8 cellular contexts compared by ENCODE assay signal in the genomic region with DNA sequence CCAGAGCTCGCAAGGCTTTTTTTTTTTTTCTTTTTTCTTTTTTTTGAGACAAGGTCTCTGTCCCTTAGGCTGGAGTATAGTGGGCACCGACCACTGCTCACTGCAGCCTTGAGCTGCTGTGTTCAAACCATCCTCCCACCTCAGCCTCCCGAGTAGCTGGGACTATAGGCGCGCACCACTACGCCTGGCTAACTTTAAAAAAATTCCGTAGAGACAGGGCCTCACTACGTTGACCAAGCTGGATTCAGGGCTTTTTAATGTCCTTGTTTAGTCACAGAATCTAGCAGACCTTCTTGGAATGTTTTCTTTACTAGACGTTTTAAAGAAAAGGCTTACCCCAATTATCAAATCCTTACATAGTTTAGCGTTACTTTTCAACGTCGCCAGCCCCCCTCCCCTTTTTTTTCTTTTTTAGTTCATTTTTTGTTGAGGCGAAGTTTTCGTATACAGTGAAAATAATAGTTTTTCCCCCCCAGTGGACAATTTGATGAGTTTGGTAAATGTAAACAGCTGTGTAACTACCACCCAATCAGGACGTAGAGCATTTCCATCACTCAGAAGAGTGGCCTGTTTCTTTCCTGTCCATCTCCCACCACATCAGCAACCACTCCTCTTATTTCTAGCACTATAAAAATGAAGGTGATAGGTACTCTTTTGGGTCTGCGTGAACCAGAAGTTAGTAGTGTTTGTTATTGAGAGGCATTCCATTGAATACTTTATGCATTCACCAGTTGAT. TPM values are rescaled to one million over a fixed set of nuclear protein-coding genes. Genes with fewer than 3 reads are reported as not detected.
DNase-seq lines count a peak whose midpoint lies in the region; ATAC-seq and TF ChIP-seq lines count a peak whose summit lies in the region.

No MANE protein-coding gene starts in this region.

- H3K4me3 Mint-ChIP-seq in CD14-positive monocyte (peak overlapping the region; percentile 91 to 99), immature natural killer cell (peak overlapping the region; percentile 89 to 97 (median 93))
- H3K4me3 Mint-ChIP-seq in activated CD4-positive, alpha-beta memory T cell treated with anti-CD3 and anti-CD28 coated beads, Interleukin-2, amount 10 ng/mL, durations not matched to agents 7 days and 5 days: peak overlapping the region; percentile 77

- TF ChIP-seq RAD21 in HCT116 (IDR thresholded peaks at IDR 0.05; ENCODE audit: low read depth): no peak

- H3K27ac ChIP-seq in HCT116 (ENCODE audit: low read depth, low read length) (peak overlapping the region; percentile 21; the same call in 1 of the 2 replicates), thymus (ENCODE audit: low read depth) (peak overlapping the region; percentile 3)

- intact Hi-C loops in CD14-positive monocyte (cut with micrococcal nuclease) (no loop called here), HCT116 (cut with micrococcal nuclease) (no loop called here)

- peaks cover 39% of the 10 kb centered on the region for H3K79me2 ChIP-seq in HCT116 (ENCODE audit: insufficient read depth, low read length)

- H3K27me3 Mint-ChIP-seq in CD14-positive monocyte (ENCODE audit: low read depth in 3 of 3) (peaks cover 0 to 2% (median 1%) of the 10 kb centered on the region in 3 donors), immature natural killer cell (ENCODE audit: low read depth in 3 of 3) (peaks cover 0 to 4% (median 2%) of the 10 kb centered on the region in 3 donors)
- peaks cover 4% of the 10 kb centered on the region for H3K27me3 Mint-ChIP-seq in activated CD4-positive, alpha-beta memory T cell treated with anti-CD3 and anti-CD28 coated beads, Interleukin-2, amount 10 ng/mL, durations not matched to agents 7 days and 5 days

- WGBS in thymus: 61% methylated on average over 16 of the region's 16 CpGs

- TF ChIP-seq POLR2A in HCT116 (IDR thresholded peaks at IDR 0.05; ENCODE audit: borderline replicate concordance, extremely low read depth, insufficient read depth, insufficient read length): no peak

- H4K20me1 ChIP-seq in HCT116 (ENCODE audit: insufficient read depth): no peaks in the 10 kb centered on the region

- peaks cover 8 to 20% of the 10 kb centered on the region in 2 experiments for H3K4me1 ChIP-seq in HCT116 (ENCODE audit: control insufficient read depth in 1 of 2, insufficient read depth in 2 of 2, low read length in 2 of 2)
- peaks cover 6% of the 10 kb centered on the region for H3K4me1 ChIP-seq in thymus (ENCODE audit: control insufficient read depth, insufficient read depth, low read length)

- H3K4me2 ChIP-seq in HCT116 (ENCODE audit: low read length): peak overlapping the region; percentile 81

- POLR2A ChIA-PET in HCT116 (lab: Charles Lee): interaction anchor here (0.7 to 1.4 kb wide), 3 partner anchors 84 to 1917 kb away, joined by 3 read pairs; a partner anchor contains a TSS
- POLR2A ChIA-PET in activated CD4-positive, alpha-beta memory T cell treated with anti-CD3 and anti-CD28 coated beads, Interleukin-2, amount 10 ng/mL, durations not matched to agents 7 days and 5 days (lab: Charles Lee): interaction anchor here (0.6 to 3.3 kb wide), 21 partner anchors 8 to 383 kb away, joined by 3 to 34 read pairs (median 5); a partner anchor contains a TSS

- H3K4me1 Mint-ChIP-seq in CD14-positive monocyte: peaks cover 28% of the 10 kb centered on the region
- peaks cover 35% of the 10 kb centered on the region for H3K4me1 Mint-ChIP-seq in activated CD4-positive, alpha-beta memory T cell treated with anti-CD3 and anti-CD28 coated beads, Interleukin-2, amount 10 ng/mL, durations not matched to agents 7 days and 5 days
- H3K4me1 Mint-ChIP-seq in immature natural killer cell: peaks cover 13 to 26% of the 10 kb centered on the region in 2 donors

- H3K9me3 ChIP-seq in HCT116 (ENCODE audit: control insufficient read depth in 1 of 2, insufficient read depth in 1 of 2, low read depth in 1 of 2, low read length in 2 of 2): no peaks in the 10 kb centered on the region
- no peaks in the 10 kb centered on the region for H3K9me3 ChIP-seq in thymus (ENCODE audit: control insufficient read depth)

- H2AFZ ChIP-seq in HCT116 (ENCODE audit: low read depth, low read length, poor library complexity, severe bottlenecking): peak overlapping the region; percentile 42

- RAD21 ChIA-PET in HCT116 (lab: Charles Lee; ENCODE audit: low non-redundant PET in 1 of 2, low total read pairs in 2 of 2, uncharacterized antibody in 2 of 2, unreplicated experiment in 2 of 2): interaction anchor here in 1 of 2 experiments (0.7 to 0.8 kb wide), 2 partner anchors 57 to 102 kb away, joined by 4 to 6 read pairs; no protein-coding TSS in a partner anchor

- DNase-seq in CD14-positive monocyte (ENCODE audit: low spot score) (no peak), HCT116 (ENCODE audit: low read depth, low spot score) (no peak), immature natural killer cell (no peak), DMS153 (lab: John Stamatoyannopoulos, UW) (no peak)
- DNase-seq in activated CD4-positive, alpha-beta memory T cell treated with anti-CD3 and anti-CD28 coated beads, Interleukin-2, amount 10 ng/mL, durations not matched to agents 7 days and 5 days: no peak
- no peak for DNase-seq in stimulated activated CD4-positive, alpha-beta T cell treated with anti-CD3 and anti-CD28 coated beads, Interleukin-15, amount 100 ng/mL, for 24 hours

- no peaks in the 10 kb centered on the region for H3K9me2 ChIP-seq in HCT116 (ENCODE audit: insufficient read depth)

- H3K36me3 Mint-ChIP-seq in CD14-positive monocyte: peaks cover 2 to 9% of the 10 kb centered on the region in 2 donors
- peaks cover 21% of the 10 kb centered on the region for H3K36me3 Mint-ChIP-seq in activated CD4-positive, alpha-beta memory T cell treated with anti-CD3 and anti-CD28 coated beads, Interleukin-2, amount 10 ng/mL, durations not matched to agents 7 days and 5 days (ENCODE audit: low read depth)
- no peaks in the 10 kb centered on the region for H3K36me3 Mint-ChIP-seq in immature natural killer cell

- TSS peak; percentile 97 for BruUV-seq in HCT116 (replicated peaks; lab: Mats Ljungman, UMichigan)

- H3K9ac ChIP-seq in HCT116 (ENCODE audit: low read length): peak overlapping the region; percentile 92; the same call in 1 of the 2 replicates

- CTCF ChIA-PET in HCT116 (lab: Charles Lee): interaction anchor here (1.0 kb wide), 1 partner anchor 31 kb away, joined by 3 read pairs; no protein-coding TSS in a partner anchor
- CTCF ChIA-PET in activated CD4-positive, alpha-beta memory T cell treated with anti-CD3 and anti-CD28 coated beads, Interleukin-2, amount 10 ng/mL, durations not matched to agents 7 days and 5 days (lab: Charles Lee): interaction anchor here (0.7 to 3.0 kb wide), 9 partner anchors 9 to 384 kb away, joined by 3 to 16 read pairs (median 5); a partner anchor contains a TSS

- ATAC-seq in HCT116 (peak; percentile 62), GM19452 (IDR thresholded peaks at IDR 0.05; ENCODE audit: unreplicated experiment) (no peak)

- no peak for TF ChIP-seq CTCF in CD14-positive monocyte (IDR thresholded peaks at IDR 0.05)
- no peak for TF ChIP-seq CTCF in HCT116 (IDR thresholded peaks at IDR 0.05 in 2 of 3, conservative IDR thresholded peaks at IDR 0.05 in 1 of 3; ENCODE audit: borderline replicate concordance in 1 of 3, insufficient read depth in 1 of 3, low read depth in 2 of 3, low read length in 2 of 3)

- peak overlapping the region in 4 of 7 donors; percentile 75 to 81 (median 79) for H3K27ac Mint-ChIP-seq in CD14-positive monocyte
- peak overlapping the region; percentile 44 for H3K27ac Mint-ChIP-seq in activated CD4-positive, alpha-beta memory T cell treated with anti-CD3 and anti-CD28 coated beads, Interleukin-2, amount 10 ng/mL, durations not matched to agents 7 days and 5 days
- peak overlapping the region in 5 of 6 donors; percentile 40 to 82 (median 66) for H3K27ac Mint-ChIP-seq in immature natural killer cell

- H3K9me3 Mint-ChIP-seq in CD14-positive monocyte: no peaks in the 10 kb centered on the region
- H3K9me3 Mint-ChIP-seq in activated CD4-positive, alpha-beta memory T cell treated with anti-CD3 and anti-CD28 coated beads, Interleukin-2, amount 10 ng/mL, durations not matched to agents 7 days and 5 days: no peaks in the 10 kb centered on the region
- no peaks in the 10 kb centered on the region for H3K9me3 Mint-ChIP-seq in immature natural killer cell

- peaks cover 3 to 6% of the 10 kb centered on the region in 2 experiments; a peak in 1 of 4 replicates for H3K36me3 ChIP-seq in HCT116 (ENCODE audit: control insufficient read depth in 1 of 2, insufficient read depth in 2 of 2, low read length in 2 of 2)
- H3K36me3 ChIP-seq in thymus (ENCODE audit: control insufficient read depth, insufficient read depth): no peaks in the 10 kb centered on the region

- no peaks in the 10 kb centered on the region for H3K27me3 ChIP-seq in HCT116 (ENCODE audit: insufficient read depth, low read length)
- H3K27me3 ChIP-seq in thymus (ENCODE audit: control insufficient read depth, insufficient read depth): no peaks in the 10 kb centered on the region

- H3K4me3 ChIP-seq in HCT116 (replicated peaks in 1 of 2; ENCODE audit: low read depth in 1 of 2, low read length in 2 of 2): peak overlapping the region; percentile 97
- peak overlapping the region; percentile 60 for H3K4me3 ChIP-seq in thymus (ENCODE audit: low read length)

TF ChIP-seq in HCT116, 20 proteins besides CTCF, POLR2A, EP300 and RAD21:
- TF ChIP-seq EZH2 (IDR thresholded peaks at IDR 0.05) (no peak), EZH2phosphoT487 (IDR thresholded peaks at IDR 0.05; ENCODE audit: borderline replicate concordance) (no peak), TCF7L2 (IDR thresholded peaks at IDR 0.05; ENCODE audit: borderline replicate concordance, extremely low read depth, insufficient read depth, insufficient read length) (no peak), YY1 (IDR thresholded peaks at IDR 0.05; ENCODE audit: extremely low read depth, insufficient replicate concordance, low read depth, low read length) (no peak), ELF1 (IDR thresholded peaks at IDR 0.05; ENCODE audit: borderline replicate concordance, low read depth) (no peak), SIN3A (IDR thresholded peaks at IDR 0.05; ENCODE audit: low read depth) (no peak)
- TF ChIP-seq, protein P1, sequence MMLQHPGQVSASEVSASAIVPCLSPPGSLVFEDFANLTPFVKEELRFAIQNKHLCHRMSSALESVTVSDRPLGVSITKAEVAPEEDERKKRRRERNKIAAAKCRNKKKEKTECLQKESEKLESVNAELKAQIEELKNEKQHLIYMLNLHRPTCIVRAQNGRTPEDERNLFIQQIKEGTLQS (IDR thresholded peaks at IDR 0.05): no peak

RNA-seq across cellular contexts. Expression of a gene that starts 0.7 kb away (rescaled TPM):
- polyA plus RNA-seq in CD14-positive monocyte (under 1 TPM in 1 of 2 donors, not detected in 1; 0.23 TPM), immature natural killer cell (under 1 TPM in 2 of 3 donors, not detected in 1; 0.42 to 0.72 TPM), thymus (3.0 TPM)
- total RNA-seq in HCT116 (2021; ENCODE audit: unreplicated experiment): 72.8 TPM
- polyA plus RNA-seq in HCT116 (2012): 18.7 and 28.9 TPM in 2 replicates
- 10 to 100 TPM; 89.7 to 95.8 TPM for total RNA-seq in activated CD4-positive, alpha-beta memory T cell treated with anti-CD3 and anti-CD28 coated beads, Interleukin-2, amount 10 ng/mL, durations not matched to agents 7 days and 5 days
